8 cellular contexts compared by ENCODE assay signal in genomic region chr3:179147571-179148445, GRCh38. TPM values are rescaled to one million over a fixed set of nuclear protein-coding genes. Genes with fewer than 3 reads are reported as not detected.
DNase-seq lines count a peak whose midpoint lies in the region; ATAC-seq and TF ChIP-seq lines count a peak whose summit lies in the region.

Gene PIK3CA, plus strand, starts transcription at chr3:179148357. Its CDS starts 50,469 bp downstream, at chr3:179198826.

- no peak for TF ChIP-seq CTCF in AG04450 (IDR thresholded peaks at IDR 0.05; ENCODE audit: low read depth, low read length)
- TF ChIP-seq CTCF in WTC11 (IDR thresholded peaks at IDR 0.05): no peak; the same call in 1 of the 2 replicates
- TF ChIP-seq CTCF in cardiac fibroblast (IDR thresholded peaks at IDR 0.05; ENCODE audit: low read depth, low read length): no peak

- H3K4me3 ChIP-seq in AG04450 (ENCODE audit: low read depth, low read length) (peak within 1 kb of the TSS; percentile 78), cardiac fibroblast (replicated peaks in 1 of 2; ENCODE audit: low read depth in 2 of 2, low read length in 2 of 2) (peak within 1 kb of the TSS; percentile 87)

- H3K36me3 Mint-ChIP-seq in WTC11: no peaks in the 10 kb centered on the region

- peak within 1 kb of the TSS; percentile 84 for H3K27ac Mint-ChIP-seq in WTC11

- H3K4me3 Mint-ChIP-seq in WTC11: peak within 1 kb of the TSS; percentile 88

- peak; percentile 97 for DNase-seq in AG04450 (ENCODE audit: low read depth, low spot score)
- DNase-seq in NCI-H226: peak; percentile 91
- peak; percentile 87 for DNase-seq in WTC11 (ENCODE audit: low spot score)
- peak; percentile 99 for DNase-seq in cardiac fibroblast (ENCODE audit: low read depth in 2 of 2)
- peak; percentile 99 for DNase-seq in iris pigment epithelial cell (ENCODE audit: low read depth)
- DNase-seq in stimulated activated CD4-positive, alpha-beta T cell treated with anti-CD3 and anti-CD28 coated beads, Interleukin-12 subunit alpha, Interleukin-12 subunit beta, amount 100 ng/mL, for 24 hours (ENCODE audit: low read depth in 2 of 2): peak; percentile 82 to 89

- peaks cover 36% of the 10 kb centered on the region for H3K4me1 Mint-ChIP-seq in WTC11

- H3K27me3 Mint-ChIP-seq in WTC11 (ENCODE audit: low read depth): no peaks in the 10 kb centered on the region

- H3K9me3 Mint-ChIP-seq in WTC11: no peaks in the 10 kb centered on the region

- POLR2A ChIA-PET in AG04450 (lab: Yijun Ruan, JAX) (interaction anchor here (0.6 to 1.8 kb wide), 6 partner anchors 76 to 415 kb away, joined by 3 to 5 read pairs (median 4); partner anchors contain the start of genes ACTL6A and ZMAT3), WTC11 (lab: Charles Lee) (interaction anchor here (0.6 to 0.7 kb wide), 2 partner anchors 10 to 132 kb away, joined by 3 to 6 read pairs; no protein-coding TSS in a partner anchor)

- CTCF ChIA-PET in AG04450 (lab: Charles Lee): interaction anchor here (0.6 to 5.6 kb wide), 25 partner anchors 12 to 400 kb away, joined by 3 to 33 read pairs (median 4); no protein-coding TSS in a partner anchor
- CTCF ChIA-PET in WTC11 (lab: Charles Lee): interaction anchor here (0.6 to 1.3 kb wide), 5 partner anchors 27 to 484 kb away, joined by 3 to 7 read pairs (median 3); no protein-coding TSS in a partner anchor

- ATAC-seq in GM18909 (IDR thresholded peaks at IDR 0.05; ENCODE audit: poor library complexity, unreplicated experiment) (peak; percentile 79), HG03175 (IDR thresholded peaks at IDR 0.05; ENCODE audit: unreplicated experiment) (peak; percentile 81), WTC11 (peak; percentile 87)

- H3K27ac ChIP-seq in AG04450 (ENCODE audit: low read depth, low read length): peak within 1 kb of the TSS; percentile 76

- no peaks in the 10 kb centered on the region for H3K27me3 ChIP-seq in AG04450 (ENCODE audit: control insufficient read depth, insufficient read depth, low read length)

- no peaks in the 10 kb centered on the region for H3K9me3 ChIP-seq in AG04450 (ENCODE audit: control insufficient read depth, insufficient read depth, low read length)

TF ChIP-seq in WTC11, 78 proteins besides CTCF, POLR2A, EP300 and RAD21 (continues in another document):
- TF ChIP-seq MAX (CRISPR knock-in tag; IDR thresholded peaks at IDR 0.05) (0 out of 2 replicates have a peak, but pooled peaks have one; percentile 34), ZBTB21 (CRISPR knock-in tag; IDR thresholded peaks at IDR 0.05; ENCODE audit: borderline replicate concordance) (no peak), ZNF396 (CRISPR knock-in tag; IDR thresholded peaks at IDR 0.05; ENCODE audit: borderline replicate concordance) (no peak), MXD4 (CRISPR knock-in tag; IDR thresholded peaks at IDR 0.05; ENCODE audit: borderline replicate concordance) (no peak), PRRX2 (CRISPR knock-in tag; IDR thresholded peaks at IDR 0.05) (no peak), USF2 (CRISPR knock-in tag; IDR thresholded peaks at IDR 0.05) (no peak), HMGXB4 (CRISPR knock-in tag; IDR thresholded peaks at IDR 0.05) (0 out of 2 replicates have a peak, but pooled peaks have one; percentile 3), GABPB1 (CRISPR knock-in tag; IDR thresholded peaks at IDR 0.05) (no peak), CDX4 (CRISPR knock-in tag; IDR thresholded peaks at IDR 0.05; ENCODE audit: borderline replicate concordance) (no peak), ZSCAN18 (CRISPR knock-in tag; IDR thresholded peaks at IDR 0.05) (no peak), ETV6 (CRISPR knock-in tag; IDR thresholded peaks at IDR 0.05) (no peak), ATF2 (CRISPR knock-in tag; IDR thresholded peaks at IDR 0.05; ENCODE audit: borderline replicate concordance, low read depth) (no peak), FOXP1 (CRISPR knock-in tag; IDR thresholded peaks at IDR 0.05; ENCODE audit: borderline replicate concordance) (no peak), SP1 (CRISPR knock-in tag; conservative IDR thresholded peaks at IDR 0.05) (peak; percentile 55), ZNF423 (CRISPR knock-in tag; IDR thresholded peaks at IDR 0.05) (no peak)

RNA-seq across cellular contexts. Expression of gene PIK3CA, which starts in this region (rescaled TPM):
- polyA plus RNA-seq in AG04450 (2011; rRNA removed): 13.9 and 21.4 TPM in 2 replicates
- 14.9 and 28.4 TPM in 2 replicates for polyA minus RNA-seq in AG04450 (2011; rRNA and poly(A)+ RNA removed)
- total RNA-seq in WTC11 (2021): 9.4 to 10.5 TPM (median 10.1 TPM) in 3 replicates

Comparison
In these comparisons a context has a peak if more than half of its experiments do, and no peak if none do; other contexts are left out.
1. Peak in every context shown above with its lines: DNase-seq, ATAC-seq, H3K4me3 ChIP-seq and H3K27ac ChIP-seq.